ENCODE assay signal across 19 cellular contexts in the genomic region with DNA sequence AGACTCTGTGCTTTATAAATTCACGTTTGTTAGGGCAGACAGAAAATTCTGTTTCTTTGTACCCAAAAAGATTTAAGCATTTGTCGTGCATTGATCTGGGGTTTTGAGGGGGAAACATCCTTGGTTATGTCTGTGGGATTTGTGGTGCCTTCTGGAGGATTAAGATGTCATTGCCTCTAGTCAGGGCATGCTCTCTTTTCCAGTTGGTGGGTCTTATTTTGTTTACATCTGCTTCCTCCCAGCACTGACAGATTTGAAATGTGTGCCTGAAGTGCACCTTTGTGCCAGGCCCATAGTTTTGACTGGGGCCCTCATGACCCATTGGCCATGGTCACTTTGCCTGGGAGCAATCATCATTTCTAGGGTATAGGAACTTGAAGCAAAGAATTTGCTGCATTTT.
DNase-seq lines count a peak whose midpoint lies in the region; TF ChIP-seq lines count a peak whose summit lies in the region.
"Had no signal": no experiment of that assay in that cellular context is flagged by ENCODE, and none has a peak within 500 bp of the region (broad histone marks: within the 10 kb centered on the region; RNA-seq: fewer than 3 reads in every experiment).

No MANE protein-coding gene starts in this region.

- no peak overlapping the region for H3K4me3 ChIP-seq in esophagus (ENCODE audit: low read depth in 1 of 2, low read length in 2 of 2)
- no peak overlapping the region for H3K4me3 ChIP-seq in vagina
- H3K4me3 ChIP-seq in MG63: no peak overlapping the region
- H3K4me3 ChIP-seq: BLaER1, GM23338 had no signal

- H3K27me3 ChIP-seq in esophagus (ENCODE audit: control insufficient read depth in 1 of 2, insufficient read depth in 2 of 2, low read length in 2 of 2) (no peaks in the 10 kb centered on the region), vagina (no peaks in the 10 kb centered on the region), MG63 (no peaks in the 10 kb centered on the region)
- H3K27me3 ChIP-seq: BLaER1 had no signal

- H3K36me3 ChIP-seq in esophagus (ENCODE audit: control insufficient read depth in 2 of 2, insufficient read depth in 2 of 2, low read length in 1 of 2) (no peaks in the 10 kb centered on the region), vagina (no peaks in the 10 kb centered on the region), MG63 (no peaks in the 10 kb centered on the region)

- H3K36me3 Mint-ChIP-seq in nephron progenitor cell (ENCODE audit: low read depth): peaks cover 23% of the 10 kb centered on the region
- H3K36me3 Mint-ChIP-seq: CD4-positive, CD25-positive, alpha-beta regulatory T cell; IgD-negative memory B cell had no signal

- H3K9me3 ChIP-seq in esophagus (ENCODE audit: control insufficient read depth in 2 of 2, insufficient read depth in 1 of 2, low read depth in 1 of 2, low read length in 1 of 2) (no peaks in the 10 kb centered on the region), vagina (no peaks in the 10 kb centered on the region), MG63 (no peaks in the 10 kb centered on the region)
- H3K9me3 ChIP-seq: BLaER1 had no signal

- no peaks in the 10 kb centered on the region for H3K9me3 Mint-ChIP-seq in nephron progenitor cell
- H3K9me3 Mint-ChIP-seq: GM23338, IgD-negative memory B cell had no signal

- intact Hi-C loops in vagina (cut with DNase I): no loop called here

- H3K27ac ChIP-seq in esophagus (ENCODE audit: low read depth in 2 of 2, low read length in 1 of 2) (peak overlapping the region; percentile 18 to 42), vagina (no peak overlapping the region)
- H3K27ac ChIP-seq: 22Rv1, BLaER1 had no signal

- WGBS in esophagus, 2 donors: 53 to 66% methylated on average over 2 of the region's 2 CpGs

- TF ChIP-seq POLR2A in vagina (IDR thresholded peaks at IDR 0.05): no peak

- peak overlapping the region; percentile 98 for H3K27ac Mint-ChIP-seq in nephron progenitor cell
- H3K27ac Mint-ChIP-seq: CD4-positive, CD25-positive, alpha-beta regulatory T cell; GM23338; IgD-negative memory B cell had no signal

- no peaks in the 10 kb centered on the region for H3K27me3 Mint-ChIP-seq in nephron progenitor cell (ENCODE audit: low read depth, poor library complexity)
- H3K27me3 Mint-ChIP-seq: IgD-negative memory B cell had no signal

- DNase-seq in NCI-H2171 treated with DMSO at 0.1 percent for 48 hours (lab: John Stamatoyannopoulos, UW) (peak; percentile 21), NCI-H2171 (lab: John Stamatoyannopoulos, UW) (no peak), nephron progenitor cell (no peak), vagina (ENCODE audit: extremely low spot score in 2 of 2) (no peak), MG63 (no peak), T-helper 2 cell (no peak)
- DNase-seq: AML-193; Calu3; CD4-positive, CD25-positive, alpha-beta regulatory T cell; DMS 273 treated with DMSO at 0.1 percent for 48 hours; DMS79; EL; GDM1; H7 had no signal

- H3K4me1 Mint-ChIP-seq in nephron progenitor cell: peaks cover 83% of the 10 kb centered on the region
- H3K4me1 Mint-ChIP-seq: CD4-positive, CD25-positive, alpha-beta regulatory T cell had no signal

- no peak overlapping the region for H3K4me3 Mint-ChIP-seq in nephron progenitor cell
- H3K4me3 Mint-ChIP-seq: CD4-positive, CD25-positive, alpha-beta regulatory T cell; GM23338; IgD-negative memory B cell had no signal

- H3K4me1 ChIP-seq in esophagus (ENCODE audit: control insufficient read depth in 2 of 2, insufficient read depth in 2 of 2, low read length in 1 of 2) (peaks cover 2 to 4% of the 10 kb centered on the region in 2 donors), vagina (peaks cover 24% of the 10 kb centered on the region)

- no peak for TF ChIP-seq CTCF in nephron progenitor cell (IDR thresholded peaks at IDR 0.05)
- TF ChIP-seq CTCF in vagina (IDR thresholded peaks at IDR 0.05): no peak
